In genomic region chr12:92089559-92089958, GRCh38 we compare ENCODE assay signal across 18 cellular contexts.
"Had no signal": no experiment of that assay in that cellular context is flagged by ENCODE, and none has a peak within 500 bp of the region (broad histone marks: within the 10 kb centered on the region; RNA-seq: fewer than 3 reads in every experiment).

No MANE protein-coding gene starts in this region.

- H3K9me3 Mint-ChIP-seq: activated CD4-positive, alpha-beta memory T cell treated with anti-CD3 and anti-CD28 coated beads for 36 hours; endodermal cell; natural killer cell had no signal

- DNase-seq: activated CD4-positive, alpha-beta memory T cell treated with anti-CD3 and anti-CD28 coated beads for 36 hours; activated gamma-delta T cell treated with Interleukin-2 at 50 U/mL for 16 hours; activated T-cell treated with anti-CD3 and anti-CD28 coated beads, Interleukin-2, amount 50 U/mL, for 48 hours; body of pancreas; central memory CD4-positive, alpha-beta T cell; endodermal cell; erythroblast; glutamatergic neuron; left cardiac atrium; mucosa of descending colon; natural killer cell; retina; stimulated activated CD4-positive, alpha-beta T cell treated with anti-CD3 and anti-CD28 coated beads, Interleukin-15, amount 100 ng/mL, for 24 hours; stimulated activated CD4-positive, alpha-beta T cell treated with anti-CD3 and anti-CD28 coated beads, Interleukin-4, amount 100 ng/mL, for 4 hours; stomach; T1000 had no signal

- H3K36me3 Mint-ChIP-seq: natural killer cell had no signal

- H3K9me3 ChIP-seq: body of pancreas, mucosa of descending colon, stomach, thoracic aorta had no signal

- H3K27ac Mint-ChIP-seq: activated CD4-positive, alpha-beta memory T cell treated with anti-CD3 and anti-CD28 coated beads for 36 hours; endodermal cell; natural killer cell had no signal

- H3K4me1 Mint-ChIP-seq: endodermal cell had no signal

- H3K27me3 ChIP-seq: body of pancreas, stomach had no signal

- ATAC-seq: body of pancreas, left cardiac atrium, natural killer cell had no signal

- H3K27me3 Mint-ChIP-seq: activated CD4-positive, alpha-beta memory T cell treated with anti-CD3 and anti-CD28 coated beads for 36 hours had no signal

- H3K4me3 Mint-ChIP-seq: activated CD4-positive, alpha-beta memory T cell treated with anti-CD3 and anti-CD28 coated beads for 36 hours; endodermal cell; natural killer cell had no signal

- H3K36me3 ChIP-seq: stomach, thoracic aorta had no signal

- H3K4me3 ChIP-seq: body of pancreas, lung, mucosa of descending colon, stomach, thoracic aorta had no signal

- H3K27ac ChIP-seq: body of pancreas, stomach, thoracic aorta had no signal
